Comparison of ENCODE assay signal across 9 cellular contexts in the genomic region with DNA sequence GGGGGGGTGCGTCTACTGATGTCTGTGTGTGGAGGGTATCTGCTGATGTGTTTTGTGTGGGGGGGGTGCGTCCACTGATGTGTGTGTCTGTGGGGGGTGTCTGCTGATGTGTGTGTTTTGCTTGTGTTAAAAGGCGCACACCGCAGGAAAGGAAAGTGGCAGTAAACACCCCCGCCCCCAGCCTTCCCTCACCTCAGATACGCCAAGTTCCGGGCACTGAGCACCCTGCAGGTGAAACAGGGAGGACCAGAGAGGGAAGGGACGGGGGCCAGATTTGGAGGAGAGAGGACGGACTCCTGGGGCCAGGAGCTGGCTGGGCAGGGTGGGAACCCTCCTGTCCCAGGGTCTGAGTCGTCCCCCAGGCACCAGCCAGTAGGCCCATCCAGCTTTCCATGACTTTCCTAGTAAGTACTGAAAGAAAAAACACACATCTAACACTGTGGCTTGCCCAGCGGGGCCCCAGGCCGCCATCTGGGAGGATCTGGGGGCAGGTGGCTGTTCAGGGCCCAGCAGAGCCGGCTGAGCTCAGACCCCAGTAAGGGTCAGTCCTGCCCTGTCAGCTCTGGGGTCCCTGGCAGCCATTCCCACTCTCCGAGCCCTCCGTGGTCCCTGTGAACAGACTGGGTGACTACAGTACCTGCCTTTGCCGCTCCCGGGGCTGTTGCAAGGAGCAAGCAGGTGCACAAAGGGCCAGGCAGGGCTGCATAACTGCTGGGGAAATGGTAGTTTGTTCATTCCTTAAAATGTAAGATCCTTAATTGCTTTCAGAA.
DNase-seq lines count a peak whose midpoint lies in the region; ATAC-seq and TF ChIP-seq lines count a peak whose summit lies in the region.
"Had no signal": no experiment of that assay in that cellular context is flagged by ENCODE, and none has a peak within 500 bp of the region (broad histone marks: within the 10 kb centered on the region; RNA-seq: fewer than 3 reads in every experiment).

No MANE protein-coding gene starts in this region.

- no peak overlapping the region for H3K4me3 ChIP-seq in GM06990 (replicated peaks; ENCODE audit: low read depth, low read length)
- H3K4me3 ChIP-seq in HL-60 (replicated peaks; ENCODE audit: insufficient read depth, low read length): no peak overlapping the region
- peak overlapping the region; percentile 21 for H3K4me3 ChIP-seq in rectal smooth muscle tissue (ENCODE audit: low read length)
- H3K4me3 ChIP-seq: dorsolateral prefrontal cortex had no signal

- peak overlapping the region; percentile 79 for H3K4me3 Mint-ChIP-seq in activated T-helper 1 cell treated with anti-CD3 and anti-CD28 coated beads, Interleukin-12 subunit alpha, Interleukin-12 subunit beta, Interleukin-2, Interleukin-4 antibody, amounts not matched to agents 30 ng/mL and 10 ng/mL and 1 ng/mL, durations not matched to agents 14 hours and 24 hours and 36 hours

- no peaks in the 10 kb centered on the region for H3K27me3 ChIP-seq in GM06990 (replicated peaks; ENCODE audit: control insufficient read depth, insufficient read depth, low read length)
- H3K27me3 ChIP-seq in HL-60 (ENCODE audit: insufficient read depth, poor library complexity, severe bottlenecking): no peaks in the 10 kb centered on the region
- no peaks in the 10 kb centered on the region for H3K27me3 ChIP-seq in rectal smooth muscle tissue (ENCODE audit: control insufficient read depth, insufficient read depth, low read length)

- intact Hi-C loops in activated T-helper 1 cell treated with anti-CD3 and anti-CD28 coated beads, Interleukin-12 subunit alpha, Interleukin-12 subunit beta, Interleukin-2, Interleukin-4 antibody, amounts not matched to agents 30 ng/mL and 10 ng/mL and 1 ng/mL, durations not matched to agents 14 hours and 24 hours and 36 hours (cut with micrococcal nuclease): loop anchor here (1.0 to 5.0 kb wide), 10 partner anchors 16 to 680 kb away; partner anchors contain the start of genes ATP9B, CTDP1, NFATC1 and RBFA

- H3K36me3 ChIP-seq in GM06990 (ENCODE audit: control insufficient read depth, insufficient read depth, low read length): no peaks in the 10 kb centered on the region
- no peaks in the 10 kb centered on the region for H3K36me3 ChIP-seq in rectal smooth muscle tissue (ENCODE audit: control insufficient read depth, insufficient read depth, low read length)

- H3K4me1 ChIP-seq in rectal smooth muscle tissue (ENCODE audit: control insufficient read depth, insufficient read depth, low read length): peaks cover 8% of the 10 kb centered on the region

- ATAC-seq in HG03457 (IDR thresholded peaks at IDR 0.05; ENCODE audit: unreplicated experiment): no peak

- TF ChIP-seq CTCF in GM06990 (IDR thresholded peaks at IDR 0.05; ENCODE audit: insufficient read depth, low read length, poor library complexity, severe bottlenecking) (no peak), HL-60 (IDR thresholded peaks at IDR 0.05; ENCODE audit: insufficient read depth, low read length) (no peak)

- H3K9me3 Mint-ChIP-seq in activated T-helper 1 cell treated with anti-CD3 and anti-CD28 coated beads, Interleukin-12 subunit alpha, Interleukin-12 subunit beta, Interleukin-2, Interleukin-4 antibody, amounts not matched to agents 30 ng/mL and 10 ng/mL and 1 ng/mL, durations not matched to agents 14 hours and 24 hours and 36 hours: no peaks in the 10 kb centered on the region

- no peak overlapping the region for H3K9ac ChIP-seq in rectal smooth muscle tissue (ENCODE audit: low read length)

- peak overlapping the region; percentile 78 for H3K27ac ChIP-seq in HL-60 (replicated peaks)
- H3K27ac ChIP-seq in rectal smooth muscle tissue (ENCODE audit: low read depth, low read length): no peak overlapping the region
- H3K27ac ChIP-seq: dorsolateral prefrontal cortex had no signal

- DNase-seq in GM06990 (ENCODE audit: extremely low read depth, insufficient read length) (peak; percentile 44), HL-60 (ENCODE audit: low read depth in 1 of 2, low spot score in 1 of 2) (peak in 1 of 2 experiments; percentile 29), NCI-H774 (lab: John Stamatoyannopoulos, UW) (no peak), erythroblast (lab: John Stamatoyannopoulos, UW) (no peak), NCI-H2171 (lab: John Stamatoyannopoulos, UW) (no peak)
- DNase-seq in activated T-helper 1 cell treated with anti-CD3 and anti-CD28 coated beads, Interleukin-12 subunit alpha, Interleukin-12 subunit beta, Interleukin-2, Interleukin-4 antibody, amounts not matched to agents 30 ng/mL and 10 ng/mL and 1 ng/mL, durations not matched to agents 14 hours and 24 hours and 36 hours (ENCODE audit: low spot score): peak; percentile 49

- H3K27me3 Mint-ChIP-seq in activated T-helper 1 cell treated with anti-CD3 and anti-CD28 coated beads, Interleukin-12 subunit alpha, Interleukin-12 subunit beta, Interleukin-2, Interleukin-4 antibody, amounts not matched to agents 30 ng/mL and 10 ng/mL and 1 ng/mL, durations not matched to agents 14 hours and 24 hours and 36 hours (ENCODE audit: insufficient read depth): peaks cover 2% of the 10 kb centered on the region

- H3K4me1 Mint-ChIP-seq in activated T-helper 1 cell treated with anti-CD3 and anti-CD28 coated beads, Interleukin-12 subunit alpha, Interleukin-12 subunit beta, Interleukin-2, Interleukin-4 antibody, amounts not matched to agents 30 ng/mL and 10 ng/mL and 1 ng/mL, durations not matched to agents 14 hours and 24 hours and 36 hours (ENCODE audit: low read depth): peaks cover 72% of the 10 kb centered on the region

- H3K36me3 Mint-ChIP-seq in activated T-helper 1 cell treated with anti-CD3 and anti-CD28 coated beads, Interleukin-12 subunit alpha, Interleukin-12 subunit beta, Interleukin-2, Interleukin-4 antibody, amounts not matched to agents 30 ng/mL and 10 ng/mL and 1 ng/mL, durations not matched to agents 14 hours and 24 hours and 36 hours (ENCODE audit: low read depth): peaks cover 9% of the 10 kb centered on the region

- TF ChIP-seq POLR2A in erythroblast (IDR thresholded peaks at IDR 0.05; ENCODE audit: low read length): no peak

- peak overlapping the region; percentile 98 for H3K27ac Mint-ChIP-seq in activated T-helper 1 cell treated with anti-CD3 and anti-CD28 coated beads, Interleukin-12 subunit alpha, Interleukin-12 subunit beta, Interleukin-2, Interleukin-4 antibody, amounts not matched to agents 30 ng/mL and 10 ng/mL and 1 ng/mL, durations not matched to agents 14 hours and 24 hours and 36 hours

Comparison
In these comparisons a context has a peak if more than half of its experiments do, and no peak if none do; other contexts are left out.
1. DNase-seq: peak in GM06990 (single experiment) and activated T-helper 1 cell treated with anti-CD3 and anti-CD28 coated beads, Interleukin-12 subunit alpha, Interleukin-12 subunit beta, Interleukin-2, Interleukin-4 antibody, amounts not matched to agents 30 ng/mL and 10 ng/mL and 1 ng/mL, durations not matched to agents 14 hours and 24 hours and 36 hours (single experiment); none in NCI-H774 (single experiment), erythroblast (0 of 2) and NCI-H2171 (single experiment).